In the genomic region with DNA sequence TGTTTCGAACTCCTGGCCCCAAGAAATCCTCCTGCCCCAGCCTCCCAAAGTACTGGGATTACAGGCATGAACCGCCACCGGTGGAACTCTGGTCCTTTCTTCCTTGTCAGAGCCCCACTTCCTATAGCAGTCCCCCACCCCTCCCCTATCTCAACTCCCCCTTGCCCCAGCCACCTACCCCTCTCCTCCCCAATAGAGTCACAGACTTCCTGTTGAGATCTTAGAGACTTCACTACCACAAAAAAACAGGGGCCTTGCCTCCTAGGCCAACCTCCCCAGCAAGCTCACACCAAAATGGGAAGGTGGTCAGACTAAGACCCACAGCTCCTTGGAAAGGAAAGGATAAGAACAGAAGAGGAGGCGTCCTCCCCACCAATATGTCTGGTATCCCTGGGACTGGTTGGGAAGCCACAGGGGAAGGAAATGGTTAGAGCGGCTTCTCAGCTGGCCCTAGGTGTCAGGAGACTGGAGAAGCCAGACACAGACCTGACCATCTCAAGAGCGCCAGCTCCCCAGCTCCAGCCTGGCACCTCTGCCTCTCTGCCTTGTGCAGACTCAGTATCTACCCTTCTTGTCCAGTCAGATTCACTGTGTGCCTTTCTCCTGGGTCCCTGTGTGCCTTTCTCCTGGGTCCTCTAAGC, we compare ENCODE assay signal across 12 cellular contexts. TPM values are rescaled to one million over a fixed set of nuclear protein-coding genes. Genes with fewer than 3 reads are reported as not detected.
DNase-seq lines count a peak whose midpoint lies in the region; ATAC-seq lines count a peak whose summit lies in the region.
"Had no signal": no experiment of that assay in that cellular context is flagged by ENCODE, and none has a peak within 500 bp of the region (broad histone marks: within the 10 kb centered on the region; RNA-seq: fewer than 3 reads in every experiment).

No MANE protein-coding gene starts in this region.

- peak overlapping the region; percentile 90 to 98 (median 95) for H3K27ac Mint-ChIP-seq in naive thymus-derived CD4-positive, alpha-beta T cell
- H3K27ac Mint-ChIP-seq: mesothelial cell of epicardium had no signal

- H3K36me3 Mint-ChIP-seq in activated T-cell treated with anti-CD3 and anti-CD28 coated beads, Interleukin-2, amount 50 U/mL, for 4 hours (ENCODE audit: insufficient read depth), result peaks cover 37% of the 10 kb centered on the region
- H3K36me3 Mint-ChIP-seq in naive thymus-derived CD4-positive, alpha-beta T cell, result peaks cover 6 to 68% (median 24%) of the 10 kb centered on the region in 5 donors
- H3K36me3 Mint-ChIP-seq: mesothelial cell of epicardium had no signal

- H3K9me3 Mint-ChIP-seq in activated T-cell treated with anti-CD3 and anti-CD28 coated beads, Interleukin-2, amount 50 U/mL, for 4 hours, result no peaks in the 10 kb centered on the region
- peaks cover 0 to 2% (median 0%) of the 10 kb centered on the region in 11 donors for H3K9me3 Mint-ChIP-seq in naive thymus-derived CD4-positive, alpha-beta T cell
- H3K9me3 Mint-ChIP-seq: mesothelial cell of epicardium had no signal

- H3K4me3 ChIP-seq in naive thymus-derived CD4-positive, alpha-beta T cell (ENCODE audit: low read length), result peak overlapping the region; percentile 46

- H3K27ac ChIP-seq in naive thymus-derived CD4-positive, alpha-beta T cell (ENCODE audit: low read depth, low read length), result peak overlapping the region; percentile 75
- H3K27ac ChIP-seq: thoracic aorta had no signal

- H3K27me3 Mint-ChIP-seq in activated T-cell treated with anti-CD3 and anti-CD28 coated beads, Interleukin-2, amount 50 U/mL, for 4 hours (ENCODE audit: low read depth), result no peaks in the 10 kb centered on the region
- no peaks in the 10 kb centered on the region for H3K27me3 Mint-ChIP-seq in naive thymus-derived CD4-positive, alpha-beta T cell

- intact Hi-C loops in naive thymus-derived CD4-positive, alpha-beta T cell (cut with micrococcal nuclease), result loop anchor here (1.0 kb wide), 6 partner anchors 8 to 39 kb away; a partner anchor contains a TSS

- peaks cover 32 to 46% (median 43%) of the 10 kb centered on the region in 3 experiments for H3K36me3 ChIP-seq in naive thymus-derived CD4-positive, alpha-beta T cell (ENCODE audit: control insufficient read depth in 2 of 3, insufficient read depth in 3 of 3, low read length in 3 of 3)
- H3K36me3 ChIP-seq: thoracic aorta had no signal

- POLR2A ChIA-PET in naive thymus-derived CD4-positive, alpha-beta T cell (lab: Charles Lee), result interaction anchor here (0.6 to 10.4 kb wide), 11 partner anchors 11 to 180 kb away, joined by 3 to 217 read pairs (median 4); a partner anchor contains a TSS

- no peaks in the 10 kb centered on the region for H3K27me3 ChIP-seq in naive thymus-derived CD4-positive, alpha-beta T cell (ENCODE audit: control insufficient read depth in 2 of 2, insufficient read depth in 2 of 2, low read length in 2 of 2)

- peak in 1 of 2 donors; percentile 16 for ATAC-seq in activated T-cell treated with anti-CD3 and anti-CD28 coated beads, Interleukin-2, amount 50 U/mL, for 4 hours
- peak; percentile 64 for ATAC-seq in naive thymus-derived CD4-positive, alpha-beta T cell
- ATAC-seq in HG03439 (IDR thresholded peaks at IDR 0.05; ENCODE audit: unreplicated experiment), result no peak

- peaks cover 54% of the 10 kb centered on the region for H3K4me1 Mint-ChIP-seq in activated T-cell treated with anti-CD3 and anti-CD28 coated beads, Interleukin-2, amount 50 U/mL, for 4 hours (ENCODE audit: low read depth)
- H3K4me1 Mint-ChIP-seq in naive thymus-derived CD4-positive, alpha-beta T cell, result peaks cover 45 to 77% (median 66%) of the 10 kb centered on the region in 7 donors

- H3K9me3 ChIP-seq in naive thymus-derived CD4-positive, alpha-beta T cell (ENCODE audit: control insufficient read depth in 2 of 3, low read length in 3 of 3), result no peaks in the 10 kb centered on the region
- H3K9me3 ChIP-seq: thoracic aorta had no signal

- peak; percentile 70 for DNase-seq in activated CD8-positive, alpha-beta memory T cell treated with anti-CD3 and anti-CD28 coated beads for 24 hours
- no peak for DNase-seq in activated CD8-positive, alpha-beta memory T cell treated with anti-CD3 and anti-CD28 coated beads, Interleukin-2, amount 50 U/mL, for 4 hours
- DNase-seq in Kasumi-1 (lab: John Stamatoyannopoulos, UW), result peak; percentile 61 to 66
- no peak for DNase-seq in activated T-cell treated with anti-CD3 and anti-CD28 coated beads, Interleukin-2, amount 50 U/mL, for 4 hours
- DNase-seq in naive thymus-derived CD4-positive, alpha-beta T cell, result peak in 5 of 9 donors; percentile 39 to 58 (median 54)
- no peak for DNase-seq in 8988T
- DNase-seq in DMS153 (lab: John Stamatoyannopoulos, UW), result no peak
- DNase-seq: NCI-H2171 had no signal

- H3K4me3 Mint-ChIP-seq in activated T-cell treated with anti-CD3 and anti-CD28 coated beads, Interleukin-2, amount 50 U/mL, for 4 hours, result peak overlapping the region; percentile 56
- peak overlapping the region; percentile 73 to 90 (median 84) for H3K4me3 Mint-ChIP-seq in naive thymus-derived CD4-positive, alpha-beta T cell

- CTCF ChIA-PET in naive thymus-derived CD4-positive, alpha-beta T cell (lab: Charles Lee), result interaction anchor here (0.8 to 10.2 kb wide), 10 partner anchors 11 to 132 kb away, joined by 3 to 88 read pairs (median 5); a partner anchor contains a TSS

- peaks cover 53 to 75% of the 10 kb centered on the region in 2 donors for H3K4me1 ChIP-seq in naive thymus-derived CD4-positive, alpha-beta T cell (ENCODE audit: control insufficient read depth in 2 of 2, insufficient read depth in 2 of 2, low read length in 2 of 2)

RNA-seq across cellular contexts. Expression of a gene that starts 8.5 kb away (rescaled TPM):
- total RNA-seq in activated T-cell treated with anti-CD3 and anti-CD28 coated beads, Interleukin-2, amount 50 U/mL, for 4 hours, result 100 to 1,000 TPM in 2 of 3 donors, 10 to 100 TPM in 1; 82.1 to 140 (median 124) TPM
- 100 to 1,000 TPM; 208 to 760 (median 408) TPM for total RNA-seq in naive thymus-derived CD4-positive, alpha-beta T cell
- polyA plus RNA-seq in naive thymus-derived CD4-positive, alpha-beta T cell, result 100 to 1,000 TPM; 191 to 205 TPM
- total RNA-seq: cerebellum had no signal

RNA-seq across cellular contexts. Expression of a gene that starts 17.9 kb away (rescaled TPM):
- total RNA-seq in activated T-cell treated with anti-CD3 and anti-CD28 coated beads, Interleukin-2, amount 50 U/mL, for 4 hours, result 10 to 100 TPM in 1 of 3 donors, 1 to 10 TPM in 2; 8.0 to 10.6 (median 9.3) TPM
- 10 to 100 TPM; 34.1 to 76.3 (median 69.1) TPM for total RNA-seq in naive thymus-derived CD4-positive, alpha-beta T cell
- polyA plus RNA-seq in naive thymus-derived CD4-positive, alpha-beta T cell, result 1 to 10 TPM; 1.3 to 2.1 TPM

RNA-seq across cellular contexts. Expression of a gene that starts 18.1 kb away (rescaled TPM):
- 10 to 100 TPM; 29.7 to 41.5 (median 36.6) TPM for total RNA-seq in activated T-cell treated with anti-CD3 and anti-CD28 coated beads, Interleukin-2, amount 50 U/mL, for 4 hours
- 100 to 1,000 TPM in 2 of 5 experiments, 10 to 100 TPM in 3; 37.2 to 135 (median 49.5) TPM for total RNA-seq in naive thymus-derived CD4-positive, alpha-beta T cell
- polyA plus RNA-seq in naive thymus-derived CD4-positive, alpha-beta T cell, result 1 to 10 TPM; 3.6 to 3.8 TPM

RNA-seq across cellular contexts. Expression of a gene that starts 33.4 kb away (rescaled TPM):
- total RNA-seq in activated T-cell treated with anti-CD3 and anti-CD28 coated beads, Interleukin-2, amount 50 U/mL, for 4 hours, result 10 to 100 TPM; 34.4 to 38.4 (median 38.0) TPM
- 10 to 100 TPM; 22.4 to 73.1 (median 57.4) TPM for total RNA-seq in naive thymus-derived CD4-positive, alpha-beta T cell
- polyA plus RNA-seq in naive thymus-derived CD4-positive, alpha-beta T cell, result 10 to 100 TPM in 1 of 2 donors, 1 to 10 TPM in 1; 6.4 to 17.2 TPM

Comparison
In these comparisons a context has a peak if more than half of its experiments do, and no peak if none do; other contexts are left out.
1. DNase-seq: peak in activated CD8-positive, alpha-beta memory T cell treated with anti-CD3 and anti-CD28 coated beads for 24 hours (single experiment), Kasumi-1 (2 of 2) and naive thymus-derived CD4-positive, alpha-beta T cell (5 of 9); none in activated CD8-positive, alpha-beta memory T cell treated with anti-CD3 and anti-CD28 coated beads, Interleukin-2, amount 50 U/mL, for 4 hours (single experiment), activated T-cell treated with anti-CD3 and anti-CD28 coated beads, Interleukin-2, amount 50 U/mL, for 4 hours (single experiment), 8988T (single experiment) and DMS153 (single experiment).